24 cellular contexts compared by ENCODE assay signal in genomic region chr4:48862038-48862437, GRCh38. TPM values are rescaled to one million over a fixed set of nuclear protein-coding genes. Genes with fewer than 3 reads are reported as not detected.
DNase-seq lines count a peak whose midpoint lies in the region; ATAC-seq, FAIRE-seq and TF ChIP-seq lines count a peak whose summit lies in the region.
"Had no signal": no experiment of that assay in that cellular context is flagged by ENCODE, and none has a peak within 500 bp of the region (broad histone marks: within the 10 kb centered on the region; RNA-seq: fewer than 3 reads in every experiment).

No MANE protein-coding gene starts in this region.

- WGBS in K562 (ENCODE audit: insufficient coverage, low coverage, missing lambda C conversion rate): 43% methylated on average over 3 of the region's 3 CpGs
- 89 to 91% methylated on average over 3 of the region's 3 CpGs for WGBS in upper lobe of left lung, 2 donors

- intact Hi-C loops in K562 (cut with micrococcal nuclease): no loop called here

- CTCF ChIA-PET in K562 (lab: Yijun Ruan, JAX; ENCODE audit: low intra/inter-chr PET ratio): no interaction called here

- ATAC-seq in DND-41 (ENCODE audit: insufficient read depth, low read depth): peak; percentile 17; the same call in 1 of the 3 replicates
- ATAC-seq in GM23338: peak; percentile 29; the same call in 2 of the 3 replicates
- ATAC-seq in K562: peak; percentile 70
- no peak for ATAC-seq in upper lobe of left lung (ENCODE audit: low FRiP score in 2 of 2)
- no peak for ATAC-seq in GM19452 (IDR thresholded peaks at IDR 0.05; ENCODE audit: unreplicated experiment)
- ATAC-seq: A549, GM12878 had no signal

- peaks cover 36% of the 10 kb centered on the region for H3K36me3 Mint-ChIP-seq in GM23338 (ENCODE audit: low read depth)

- no peak for TF ChIP-seq CTCF in DND-41 (IDR thresholded peaks at IDR 0.05; ENCODE audit: borderline replicate concordance, extremely low read depth, low read length, poor library complexity, severe bottlenecking)
- no peak for TF ChIP-seq CTCF in GM23338 (conservative IDR thresholded peaks at IDR 0.05; ENCODE audit: low read depth in 2 of 2)
- TF ChIP-seq CTCF in K562 (IDR thresholded peaks at IDR 0.05 in 2 of 3, conservative IDR thresholded peaks at IDR 0.05 in 1 of 3; ENCODE audit: insufficient read depth in 2 of 3, low read depth in 1 of 3, low read length in 3 of 3): no peak
- TF ChIP-seq CTCF in upper lobe of left lung (IDR thresholded peaks at IDR 0.05): no peak

- H2AFZ ChIP-seq in DND-41 (ENCODE audit: low read depth, low read length) (no peak overlapping the region), GM23338 (no peak overlapping the region), K562 (ENCODE audit: low read depth, low read length) (no peak overlapping the region)
- H2AFZ ChIP-seq: GM23248 had no signal

- TF ChIP-seq EP300 in K562 (IDR thresholded peaks at IDR 0.05; ENCODE audit: low read length) (no peak), upper lobe of left lung (IDR thresholded peaks at IDR 0.05) (no peak)

- no peak overlapping the region; the same call in 1 of the 2 replicates for H3K27ac Mint-ChIP-seq in GM23338
- H3K27ac Mint-ChIP-seq: CD4-positive, alpha-beta T cell; CD8-positive, alpha-beta memory T cell; HFFc6 had no signal

- H3K4me1 Mint-ChIP-seq in GM23338: no peaks in the 10 kb centered on the region
- H3K4me1 Mint-ChIP-seq: H9 had no signal

- H3K27me3 Mint-ChIP-seq in GM23338 (ENCODE audit: insufficient read depth, low read depth, poor library complexity): peaks cover 3% of the 10 kb centered on the region
- H3K27me3 Mint-ChIP-seq: CD4-positive, alpha-beta T cell; CD8-positive, alpha-beta memory T cell had no signal

- H3K9me2 ChIP-seq in GM23338 (ENCODE audit: insufficient read depth): no peaks in the 10 kb centered on the region

- no peaks in the 10 kb centered on the region for H3K79me2 ChIP-seq in DND-41 (ENCODE audit: insufficient read depth, low read length)
- no peaks in the 10 kb centered on the region for H3K79me2 ChIP-seq in GM23338 (replicated peaks; ENCODE audit: insufficient read depth)
- no peaks in the 10 kb centered on the region for H3K79me2 ChIP-seq in K562 (ENCODE audit: control insufficient read depth, insufficient read depth, low read length)

- FAIRE-seq in K562 (lab: Jason Lieb, UNC) (no peak), frontal cortex (lab: Jason Lieb, UNC) (no peak)
- FAIRE-seq: A549, G401.6, GM12878, GM18507 had no signal

- H3K27me3 ChIP-seq in DND-41 (ENCODE audit: insufficient read depth, low read length, poor library complexity) (no peaks in the 10 kb centered on the region), GM23338 (ENCODE audit: insufficient read depth) (no peaks in the 10 kb centered on the region), K562 (ENCODE audit: control insufficient read depth in 2 of 2, insufficient read depth in 2 of 2, low read length in 2 of 2) (no peaks in the 10 kb centered on the region), upper lobe of left lung (no peaks in the 10 kb centered on the region)
- H3K27me3 ChIP-seq: BE2C; BLaER1 treated with 17β-estradiol and CSF1 and Interleukin-3, amounts not matched to agents 10 nM and 100 nM had no signal

- H3K27ac ChIP-seq in DND-41 (ENCODE audit: low read length): no peak overlapping the region
- H3K27ac ChIP-seq in GM23338 (ENCODE audit: low read depth): no peak overlapping the region
- no peak overlapping the region for H3K27ac ChIP-seq in K562 (ENCODE audit: extremely low read depth, low read depth, low read length)
- H3K27ac ChIP-seq in upper lobe of left lung: no peak overlapping the region
- H3K27ac ChIP-seq: A549; BLaER1 treated with 17β-estradiol and CSF1 and Interleukin-3, amounts not matched to agents 10 nM and 100 nM; GM23248 had no signal

- DNase-seq in DND-41 (no peak), GM23338 (ENCODE audit: low spot score) (no peak), K562 (ENCODE audit: extremely low read depth in 1 of 4, low spot score in 3 of 4) (no peak), upper lobe of left lung (no peak), frontal cortex (ENCODE audit: low spot score in 2 of 2) (no peak)
- DNase-seq: 8988T; ACHN; AML-193; BE2C; Calu3; CD4-positive, alpha-beta T cell; CD8-positive, alpha-beta memory T cell; DMS53; DMS79 treated with DMSO at 0.1 percent for 48 hours; GM23248; H9; HFFc6 had no signal

- in situ Hi-C loops in K562 (cut with MboI): no loop called here

- no peaks in the 10 kb centered on the region for H3K9me1 ChIP-seq in K562 (ENCODE audit: control insufficient read depth, insufficient read depth, low read length)

- no peak for TF ChIP-seq RAD21 in K562 (CRISPR knock-in tag; conservative IDR thresholded peaks at IDR 0.05 in 1 of 2, IDR thresholded peaks at IDR 0.05 in 1 of 2)

- BruUV-seq in K562 (replicated peaks; lab: Mats Ljungman, UMichigan): no TSS peak

- H3K4me3 Mint-ChIP-seq in GM23338: no peak overlapping the region
- H3K4me3 Mint-ChIP-seq: CD14-positive monocyte; CD4-positive, alpha-beta T cell; CD8-positive, alpha-beta memory T cell; H9; HFFc6 had no signal

- H4K20me1 ChIP-seq in DND-41 (ENCODE audit: insufficient read depth, low read length) (no peaks in the 10 kb centered on the region), GM23338 (replicated peaks; ENCODE audit: insufficient read depth) (no peaks in the 10 kb centered on the region), K562 (replicated peaks; ENCODE audit: control insufficient read depth, insufficient read depth, low read length) (no peaks in the 10 kb centered on the region)
- H4K20me1 ChIP-seq: BLaER1 treated with 17β-estradiol and CSF1 and Interleukin-3, amounts not matched to agents 10 nM and 100 nM had no signal

- peaks cover 34% of the 10 kb centered on the region for H3K36me3 ChIP-seq in DND-41 (ENCODE audit: insufficient read depth, low read length)
- H3K36me3 ChIP-seq in GM23338 (ENCODE audit: insufficient read depth): peaks cover 16% of the 10 kb centered on the region; the same call in 1 of the 2 replicates
- peaks cover 40% of the 10 kb centered on the region; the same call in 2 of the 3 replicates for H3K36me3 ChIP-seq in K562 (ENCODE audit: control insufficient read depth, insufficient read depth, low read length)
- peaks cover 4 to 43% (median 22%) of the 10 kb centered on the region in 4 donors for H3K36me3 ChIP-seq in upper lobe of left lung

- TF ChIP-seq POLR2A in K562 (conservative IDR thresholded peaks at IDR 0.05) (no peak), upper lobe of left lung (IDR thresholded peaks at IDR 0.05) (no peak)

- no peaks in the 10 kb centered on the region for H3F3A ChIP-seq in GM23338 (replicated peaks; ENCODE audit: low read depth)

- POLR2A ChIA-PET in K562 (lab: Yijun Ruan, JAX): interaction anchor here (0.6 to 1.7 kb wide), 4 partner anchors 11 to 99 kb away, joined by 3 read pairs; no protein-coding TSS in a partner anchor

- peaks cover 10% of the 10 kb centered on the region for H3K9me3 Mint-ChIP-seq in GM23338

- no peaks in the 10 kb centered on the region for H3K4me1 ChIP-seq in DND-41 (ENCODE audit: insufficient read depth, low read length)
- H3K4me1 ChIP-seq in GM23338 (ENCODE audit: insufficient read depth): no peaks in the 10 kb centered on the region
- H3K4me1 ChIP-seq in K562 (replicated peaks in 1 of 2; ENCODE audit: control insufficient read depth in 2 of 2, insufficient read depth in 2 of 2, low read length in 2 of 2): no peaks in the 10 kb centered on the region
- H3K4me1 ChIP-seq in upper lobe of left lung: no peaks in the 10 kb centered on the region
- H3K4me1 ChIP-seq: A549; BE2C; BLaER1 treated with 17β-estradiol and CSF1 and Interleukin-3, amounts not matched to agents 10 nM and 100 nM had no signal

- H3K4me2 ChIP-seq in DND-41 (ENCODE audit: insufficient read depth, low read length): no peak overlapping the region
- no peak overlapping the region for H3K4me2 ChIP-seq in GM23338
- no peak overlapping the region for H3K4me2 ChIP-seq in K562 (ENCODE audit: insufficient read depth, low read length)
- H3K4me2 ChIP-seq: A549; BLaER1 treated with 17β-estradiol and CSF1 and Interleukin-3, amounts not matched to agents 10 nM and 100 nM had no signal

- H3K9me3 ChIP-seq in DND-41 (ENCODE audit: insufficient read depth, low read length, severe bottlenecking) (no peaks in the 10 kb centered on the region), K562 (replicated peaks; ENCODE audit: control insufficient read depth, insufficient read depth, low read depth, low read length) (no peaks in the 10 kb centered on the region), upper lobe of left lung (no peaks in the 10 kb centered on the region)
- H3K9me3 ChIP-seq: A549, BE2C had no signal

- H3K9ac ChIP-seq in DND-41 (ENCODE audit: low read depth, low read length): no peak overlapping the region
- no peak overlapping the region for H3K9ac ChIP-seq in K562 (ENCODE audit: insufficient read depth in 1 of 2, low read depth in 2 of 2, low read length in 2 of 2)
- H3K9ac ChIP-seq: BLaER1 treated with 17β-estradiol and CSF1 and Interleukin-3, amounts not matched to agents 10 nM and 100 nM; GM23248 had no signal

- H3K4me3 ChIP-seq in DND-41 (ENCODE audit: low read depth in 1 of 2, low read length in 2 of 2): no peak overlapping the region
- H3K4me3 ChIP-seq in GM23338: no peak overlapping the region
- H3K4me3 ChIP-seq in K562: no peak overlapping the region
- no peak overlapping the region for H3K4me3 ChIP-seq in upper lobe of left lung
- H3K4me3 ChIP-seq: A549; BLaER1 treated with 17β-estradiol and CSF1 and Interleukin-3, amounts not matched to agents 10 nM and 100 nM; GM12878; GM23248 had no signal

RNA-seq across cellular contexts. Expression of gene OCIAD1, which starts 31.1 kb away (rescaled TPM):
- total RNA-seq in GM23338 (2014; rRNA removed; shearing (Covaris generic)): 125 and 168 TPM in 2 replicates
- polyA plus RNA-seq in GM23338 (2016; fragmentation: Nextera tagmentation; extraction: Ambion mirVana) (166 and 190 TPM in 2 replicates), K562 (2011; rRNA removed) (223 and 278 TPM in 2 replicates), K562 (2014; fragmentation: Illumina TruSeq; extraction: Trizol) (304 and 358 TPM in 2 replicates), K562 (2014; fragmentation: Nextera tagmentation; extraction: Ambion mirVana) (100 to 1,000 TPM; 204 to 222 TPM), K562 (2014; rRNA removed) (188 and 200 TPM in 2 replicates)
- 114 and 265 TPM in 2 replicates for total RNA-seq in K562 (2011; cell fraction: chromatin; rRNA removed; ENCODE audit: low replicate concordance)
- total RNA-seq in K562 (2011; cell fraction: nucleolus; rRNA removed): 122 and 132 TPM in 2 replicates
- total RNA-seq in K562 (2011; cell fraction: nucleoplasm; rRNA removed): 169 and 184 TPM in 2 replicates
- total RNA-seq in K562 (2014; rRNA removed) (93.1 and 99.0 TPM in 2 replicates), K562 (2014; rRNA removed; fragmentation: Illumina TruSeq; extraction: Trizol) (196 and 197 TPM in 2 replicates), K562 (2015; rRNA removed; fragmentation: Illumina TruSeq; extraction: Trizol) (148 and 163 TPM in 2 replicates), K562 (2021) (134 and 148 TPM in 2 replicates), upper lobe of left lung (100 to 1,000 TPM in 1 of 6 donors, 10 to 100 TPM in 5; 31.5 to 104 (median 82.9) TPM), frontal cortex (179 TPM)
- 68.0 and 101 TPM in 2 replicates for polyA plus RNA-seq in K562 (2011; cell fraction: cytosol; rRNA removed)
- 107 and 109 TPM in 2 replicates for polyA plus RNA-seq in K562 (2011; cell fraction: nucleus; rRNA removed)
- 173 and 180 TPM in 2 replicates for polyA plus RNA-seq in K562 (2012)
- 90.9 and 99.1 TPM in 2 replicates for polyA minus RNA-seq in K562 (2011; rRNA and poly(A)+ RNA removed)
- polyA minus RNA-seq in K562 (2011; cell fraction: cytosol; rRNA and poly(A)+ RNA removed): 41.0 and 57.6 TPM in 2 replicates
- polyA minus RNA-seq in K562 (2011; cell fraction: nucleus; rRNA and poly(A)+ RNA removed): 71.1 and 117 TPM in 2 replicates

RNA-seq across cellular contexts. Expression of gene OCIAD2, which starts 44.5 kb away (rescaled TPM):
- total RNA-seq in GM23338 (2014; rRNA removed; shearing (Covaris generic)): 36.8 and 40.6 TPM in 2 replicates
- polyA plus RNA-seq in GM23338 (2016; fragmentation: Nextera tagmentation; extraction: Ambion mirVana) (285 and 317 TPM in 2 replicates), K562 (2011; rRNA removed) (not detected in 2 replicates), K562 (2014; fragmentation: Illumina TruSeq; extraction: Trizol) (not detected in 2 replicates), K562 (2014; fragmentation: Nextera tagmentation; extraction: Ambion mirVana) (not detected), K562 (2014; rRNA removed) (0.11 TPM in 1 of 2 replicates, not detected in the other)
- total RNA-seq in K562 (2011; cell fraction: chromatin; rRNA removed; ENCODE audit: low replicate concordance): not detected in 2 replicates
- not detected in 2 replicates for total RNA-seq in K562 (2011; cell fraction: nucleolus; rRNA removed)
- not detected in 2 replicates for total RNA-seq in K562 (2011; cell fraction: nucleoplasm; rRNA removed)
- total RNA-seq in K562 (2014; rRNA removed) (not detected in 2 replicates), K562 (2014; rRNA removed; fragmentation: Illumina TruSeq; extraction: Trizol) (not detected in 2 replicates), K562 (2015; rRNA removed; fragmentation: Illumina TruSeq; extraction: Trizol) (not detected in 2 replicates), K562 (2021) (0.31 and 0.98 TPM in 2 replicates), upper lobe of left lung (100 to 1,000 TPM in 1 of 6 donors, 10 to 100 TPM in 5; 27.7 to 172 (median 37.9) TPM), frontal cortex (37.9 TPM)
- not detected in 2 replicates for polyA plus RNA-seq in K562 (2011; cell fraction: cytosol; rRNA removed)
- not detected in 2 replicates for polyA plus RNA-seq in K562 (2011; cell fraction: nucleus; rRNA removed)
- not detected in 2 replicates for polyA plus RNA-seq in K562 (2012)
- not detected in 2 replicates for polyA minus RNA-seq in K562 (2011; rRNA and poly(A)+ RNA removed)
- polyA minus RNA-seq in K562 (2011; cell fraction: cytosol; rRNA and poly(A)+ RNA removed): not detected in 2 replicates
- polyA minus RNA-seq in K562 (2011; cell fraction: nucleus; rRNA and poly(A)+ RNA removed): 0.33 TPM in 1 of 2 replicates, not detected in the other

Comparison
In these comparisons a context has a peak if more than half of its experiments do, and no peak if none do; other contexts are left out.
1. ATAC-seq: peak in DND-41 (single experiment), GM23338 (single experiment) and K562 (single experiment); none in upper lobe of left lung (0 of 2) and GM19452 (single experiment).
2. RNA of gene OCIAD2, which starts 44.5 kb away (total RNA-seq): 27.7 to 172 TPM in upper lobe of left lung, 37.9 TPM in frontal cortex (single experiment) and 36.8 to 40.6 TPM in GM23338; 0.31 to 0.98 TPM in K562; every median in the first group is over 10 times any median in the second.